In the genomic region with DNA sequence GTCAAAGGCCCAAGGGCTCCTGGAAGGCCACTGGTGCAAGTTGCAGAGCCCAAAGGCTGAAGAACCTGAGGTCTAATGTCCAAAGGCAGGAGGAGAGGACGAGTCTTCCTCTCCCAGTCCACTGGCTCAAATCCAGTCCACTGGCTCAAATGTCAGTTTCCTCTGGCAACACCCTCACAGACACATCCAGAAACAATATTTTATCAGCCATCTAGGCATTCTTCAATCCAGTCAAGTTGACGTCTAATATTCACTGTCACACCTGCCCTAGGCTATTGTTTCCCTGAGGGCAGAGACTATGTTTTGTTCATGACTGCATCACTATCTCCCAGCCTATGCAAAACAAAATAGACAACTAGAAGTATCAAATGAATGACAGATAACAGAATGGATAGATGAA, we compare ENCODE assay signal across 25 cellular contexts.
"Had no signal": no experiment of that assay in that cellular context is flagged by ENCODE, and none has a peak within 500 bp of the region (broad histone marks: within the 10 kb centered on the region; RNA-seq: fewer than 3 reads in every experiment).

No MANE protein-coding gene starts in this region.

- H3K36me3 ChIP-seq: colonic mucosa, esophagus squamous epithelium, heart right ventricle, left lung, prostate gland, right atrium auricular region, suprapubic skin, transverse colon had no signal

- ATAC-seq: heart right ventricle; left cardiac atrium; left lung; naive thymus-derived CD4-positive, alpha-beta T cell; sciatic nerve; stimulated activated memory B cell treated with anti-CD40 and anti-IgM and Interleukin-4, amounts not matched to agents 10 μg/mL and 1 μg/mL and 100 μg/mL, for 72 hours had no signal

- H3K27me3 ChIP-seq: colonic mucosa, esophagus squamous epithelium, heart right ventricle, left lung, right atrium auricular region, suprapubic skin, transverse colon had no signal

- H3K4me3 Mint-ChIP-seq: dendritic cell treated with granulocyte-macrophage colony-stimulating factor and Interleukin-4, amounts not matched to agents 40 ng/mL and 50 ng/mL, for 4 days; naive thymus-derived CD4-positive, alpha-beta T cell; nephron; stimulated activated memory B cell treated with anti-CD40 and anti-IgM and Interleukin-4, amounts not matched to agents 10 μg/mL and 1 μg/mL and 100 μg/mL, for 72 hours; stimulated activated naive CD8-positive, alpha-beta T cell treated with anti-CD3 and anti-CD28 coated beads, Interleukin-15, Interleukin-2, amounts not matched to agents 100 ng/mL and 50 ng/mL, for 24 hours had no signal

- H3K27ac ChIP-seq: colonic mucosa, esophagus squamous epithelium, heart right ventricle, left lung, prostate gland, right atrium auricular region, suprapubic skin, transverse colon had no signal

- DNase-seq: colonic mucosa; effector memory CD4-positive, alpha-beta T cell; erythroblast; esophagus squamous epithelium; foreskin melanocyte; glutamatergic neuron; heart right ventricle; hippocampal formation; left cardiac atrium; left lung; mesendoderm; midbrain; naive thymus-derived CD4-positive, alpha-beta T cell; nucleus accumbens; stimulated activated CD4-positive, alpha-beta T cell treated with anti-CD3 and anti-CD28 coated beads, Interleukin-4, amount 100 ng/mL, for 4 hours; transverse colon had no signal

- H3K4me3 ChIP-seq: colonic mucosa, esophagus squamous epithelium, heart right ventricle, left lung, prostate gland, right atrium auricular region, suprapubic skin, transverse colon had no signal

- H3K4me1 Mint-ChIP-seq: stimulated activated memory B cell treated with anti-CD40 and anti-IgM and Interleukin-4, amounts not matched to agents 10 μg/mL and 1 μg/mL and 100 μg/mL, for 72 hours had no signal

- FAIRE-seq: islet of Langerhans had no signal

- H3K9me3 ChIP-seq: colonic mucosa, esophagus squamous epithelium, heart right ventricle, left lung, prostate gland, right atrium auricular region, suprapubic skin, transverse colon had no signal

- H3K9me3 Mint-ChIP-seq: dendritic cell treated with granulocyte-macrophage colony-stimulating factor and Interleukin-4, amounts not matched to agents 40 ng/mL and 50 ng/mL, for 4 days; naive thymus-derived CD4-positive, alpha-beta T cell; nephron; stimulated activated memory B cell treated with anti-CD40 and anti-IgM and Interleukin-4, amounts not matched to agents 10 μg/mL and 1 μg/mL and 100 μg/mL, for 72 hours; stimulated activated naive CD8-positive, alpha-beta T cell treated with anti-CD3 and anti-CD28 coated beads, Interleukin-15, Interleukin-2, amounts not matched to agents 100 ng/mL and 50 ng/mL, for 24 hours had no signal

- H3K27ac Mint-ChIP-seq: dendritic cell treated with granulocyte-macrophage colony-stimulating factor and Interleukin-4, amounts not matched to agents 40 ng/mL and 50 ng/mL, for 4 days; naive thymus-derived CD4-positive, alpha-beta T cell; stimulated activated memory B cell treated with anti-CD40 and anti-IgM and Interleukin-4, amounts not matched to agents 10 μg/mL and 1 μg/mL and 100 μg/mL, for 72 hours; stimulated activated naive CD8-positive, alpha-beta T cell treated with anti-CD3 and anti-CD28 coated beads, Interleukin-15, Interleukin-2, amounts not matched to agents 100 ng/mL and 50 ng/mL, for 24 hours had no signal

- H3K36me3 Mint-ChIP-seq: naive thymus-derived CD4-positive, alpha-beta T cell; stimulated activated memory B cell treated with anti-CD40 and anti-IgM and Interleukin-4, amounts not matched to agents 10 μg/mL and 1 μg/mL and 100 μg/mL, for 72 hours had no signal

- H3K4me1 ChIP-seq: colonic mucosa, left lung, prostate gland, suprapubic skin had no signal

- H3K27me3 Mint-ChIP-seq: dendritic cell treated with granulocyte-macrophage colony-stimulating factor and Interleukin-4, amounts not matched to agents 40 ng/mL and 50 ng/mL, for 4 days; naive thymus-derived CD4-positive, alpha-beta T cell; stimulated activated naive CD8-positive, alpha-beta T cell treated with anti-CD3 and anti-CD28 coated beads, Interleukin-15, Interleukin-2, amounts not matched to agents 100 ng/mL and 50 ng/mL, for 24 hours had no signal
